Comparison of ENCODE assay signal across 2 cellular contexts in genomic region chr11:24842308-24842707, GRCh38.
TF ChIP-seq lines count a peak whose summit lies in the region.

No MANE protein-coding gene starts in this region.

TF ChIP-seq in liver, 16 proteins besides CTCF, POLR2A, EP300 and RAD21 (continued from another document):
- TF ChIP-seq HNF4A (conservative IDR thresholded peaks at IDR 0.05): peak; percentile 89 to 90

TF ChIP-seq in HepG2, 621 proteins besides CTCF, POLR2A, EP300 and RAD21 (continued from another document):
- TF ChIP-seq HMGXB4 (CRISPR knock-in tag; IDR thresholded peaks at IDR 0.05; ENCODE audit: borderline replicate concordance in 1 of 2, low read depth in 1 of 2): no peak
TF ChIP-seq in HepG2: peak in this region for 0.
